Comparison of ENCODE assay signal across 9 cellular contexts in genomic region chr1:30743584-30744059, GRCh38. TPM values are rescaled to one million over a fixed set of nuclear protein-coding genes. Genes with fewer than 3 reads are reported as not detected.
DNase-seq lines count a peak whose midpoint lies in the region; ATAC-seq, FAIRE-seq and TF ChIP-seq lines count a peak whose summit lies in the region.
"Had no signal": no experiment of that assay in that cellular context is flagged by ENCODE, and none has a peak within 500 bp of the region (broad histone marks: within the 10 kb centered on the region; RNA-seq: fewer than 3 reads in every experiment).

No MANE protein-coding gene starts in this region.

- no peaks in the 10 kb centered on the region for H3K27me3 ChIP-seq in WERI-Rb-1 (ENCODE audit: insufficient read depth, low read depth, severe bottlenecking)
- H3K27me3 ChIP-seq in endothelial cell of umbilical vein (ENCODE audit: control insufficient read depth in 2 of 2, insufficient read depth in 2 of 2, low read length in 2 of 2): no peaks in the 10 kb centered on the region
- H3K27me3 ChIP-seq in upper lobe of right lung: no peaks in the 10 kb centered on the region
- no peaks in the 10 kb centered on the region for H3K27me3 ChIP-seq in BE2C

- no peak overlapping the region for H2AFZ ChIP-seq in endothelial cell of umbilical vein (ENCODE audit: low read depth, low read length)

- TF ChIP-seq CTCF in WERI-Rb-1 (IDR thresholded peaks at IDR 0.05; ENCODE audit: low read depth, low read length) (no peak), endothelial cell of umbilical vein (IDR thresholded peaks at IDR 0.05; ENCODE audit: extremely low read depth in 1 of 2, insufficient read depth in 1 of 2, low read depth in 1 of 2, low read length in 2 of 2) (no peak), upper lobe of right lung (IDR thresholded peaks at IDR 0.05) (no peak), BE2C (IDR thresholded peaks at IDR 0.05; ENCODE audit: low read depth, low read length) (no peak)

- ATAC-seq in HG03520 (IDR thresholded peaks at IDR 0.05; ENCODE audit: unreplicated experiment) (peak; percentile 30), upper lobe of right lung (peak; percentile 53)

- H3K4me2 ChIP-seq in endothelial cell of umbilical vein (ENCODE audit: insufficient read depth, low read length): no peak overlapping the region

- H3K4me3 ChIP-seq in WERI-Rb-1 (ENCODE audit: low read depth, low read length) (no peak overlapping the region), endothelial cell of umbilical vein (replicated peaks in 1 of 3; ENCODE audit: insufficient read depth in 1 of 3, low read depth in 1 of 3, low read length in 3 of 3) (no peak overlapping the region), upper lobe of right lung (no peak overlapping the region), BE2C (ENCODE audit: low read depth, low read length) (no peak overlapping the region)

- peak; percentile 57 for DNase-seq in DMS53 (lab: John Stamatoyannopoulos, UW)
- no peak for DNase-seq in DMS53 treated with DMSO at 0.1 percent for 48 hours (lab: John Stamatoyannopoulos, UW; ENCODE audit: unreplicated experiment)
- DNase-seq in WERI-Rb-1: peak; percentile 67
- DNase-seq in endothelial cell of umbilical vein (ENCODE audit: low read depth, low spot score): peak; percentile 17
- no peak for DNase-seq in upper lobe of right lung
- DNase-seq in BE2C: no peak
- no peak for DNase-seq in NCI-H345 (lab: John Stamatoyannopoulos, UW)

- H3K9me1 ChIP-seq in endothelial cell of umbilical vein (replicated peaks; ENCODE audit: control insufficient read depth, extremely low read depth, insufficient read depth, low read length): no peaks in the 10 kb centered on the region

- POLR2A ChIA-PET in endothelial cell of umbilical vein (lab: Charles Lee): interaction anchor here (0.6 to 0.7 kb wide), 2 partner anchors 141 to 629 kb away, joined by 4 to 8 read pairs; partner anchors contain the start of gene FABP3

- no peak for TF ChIP-seq POLR2A in endothelial cell of umbilical vein (IDR thresholded peaks at IDR 0.05; ENCODE audit: low read depth, low read length)

- no TSS peak for BruUV-seq in endothelial cell of umbilical vein (replicated peaks; lab: Mats Ljungman, UMichigan)

- H3K9me3 ChIP-seq in WERI-Rb-1 (ENCODE audit: severe bottlenecking) (no peaks in the 10 kb centered on the region), endothelial cell of umbilical vein (replicated peaks; ENCODE audit: control insufficient read depth, insufficient read depth, low read length) (no peaks in the 10 kb centered on the region), upper lobe of right lung (no peaks in the 10 kb centered on the region), BE2C (no peaks in the 10 kb centered on the region)

- dilution Hi-C loops in endothelial cell of umbilical vein (cut with MboI; ENCODE audit: extremely low pct_ligation_motif_present, low sequenced_read_pairs): no loop called here

- CTCF ChIA-PET in endothelial cell of umbilical vein (lab: Charles Lee): interaction anchor here (2.2 to 2.3 kb wide), 3 partner anchors 14 to 36 kb away, joined by 10 to 12 read pairs (median 12); partner anchors contain the start of gene LAPTM5

- H3K4me1 ChIP-seq in endothelial cell of umbilical vein (ENCODE audit: control insufficient read depth, extremely low read depth, insufficient read depth, low read length) (peaks cover 16% of the 10 kb centered on the region), upper lobe of right lung (peaks cover 48% of the 10 kb centered on the region), BE2C (no peaks in the 10 kb centered on the region)

- H3K79me2 ChIP-seq in endothelial cell of umbilical vein (ENCODE audit: control insufficient read depth, insufficient read depth, low read length): no peaks in the 10 kb centered on the region

- H4K20me1 ChIP-seq in endothelial cell of umbilical vein (replicated peaks; ENCODE audit: control insufficient read depth, extremely low read depth, insufficient read depth, low read length): no peaks in the 10 kb centered on the region

- intact Hi-C loops in endothelial cell of umbilical vein (cut with micrococcal nuclease): loop anchor here (1.0 kb wide), 1 partner anchor 20 kb away; no protein-coding TSS in a partner anchor
- intact Hi-C loops in upper lobe of right lung (cut with DNase I): no loop called here

- no peaks in the 10 kb centered on the region for H3K36me3 ChIP-seq in WERI-Rb-1
- H3K36me3 ChIP-seq in endothelial cell of umbilical vein (ENCODE audit: control insufficient read depth in 2 of 2, extremely low read depth in 1 of 2, insufficient read depth in 2 of 2, low read length in 2 of 2): peaks cover 0 to 2% of the 10 kb centered on the region in 2 experiments
- H3K36me3 ChIP-seq in upper lobe of right lung: peaks cover 11% of the 10 kb centered on the region
- no peaks in the 10 kb centered on the region for H3K36me3 ChIP-seq in BE2C

- no peak overlapping the region for H3K9ac ChIP-seq in endothelial cell of umbilical vein (replicated peaks; ENCODE audit: extremely low read depth, insufficient read depth, low read length)

- H3K27ac ChIP-seq in WERI-Rb-1 (peak overlapping the region; percentile 30), endothelial cell of umbilical vein (ENCODE audit: insufficient read depth, low read depth, low read length) (no peak overlapping the region), upper lobe of right lung (no peak overlapping the region)
- H3K27ac ChIP-seq: 22Rv1 had no signal

- FAIRE-seq in endothelial cell of umbilical vein (lab: Jason Lieb, UNC): peak; percentile 76

TF ChIP-seq in endothelial cell of umbilical vein, 7 proteins besides CTCF, POLR2A, EP300 and RAD21:
- TF ChIP-seq FOS (IDR thresholded peaks at IDR 0.05; ENCODE audit: borderline replicate concordance, insufficient read depth, low read length): no peak
- TF ChIP-seq MYC (IDR thresholded peaks at IDR 0.05; ENCODE audit: low read depth, low read length): no peak
- no peak for TF ChIP-seq EZH2 (IDR thresholded peaks at IDR 0.05; ENCODE audit: borderline replicate concordance, low read depth, low read length, severe bottlenecking)
- TF ChIP-seq MAX (IDR thresholded peaks at IDR 0.05; ENCODE audit: insufficient read depth, insufficient read length): no peak
- TF ChIP-seq GATA2 (IDR thresholded peaks at IDR 0.05; ENCODE audit: insufficient read depth, insufficient read length, low read depth, low read length): no peak
- TF ChIP-seq POLR2AphosphoS5 (IDR thresholded peaks at IDR 0.05; ENCODE audit: insufficient read depth, low read depth, low read length): no peak
- TF ChIP-seq JUN (IDR thresholded peaks at IDR 0.05; ENCODE audit: borderline replicate concordance, insufficient read depth, insufficient read length, low read depth): no peak

RNA-seq across cellular contexts. Expression of gene LAPTM5, which starts 14.0 kb away (rescaled TPM):
- 73.0 and 95.2 TPM in 2 replicates for total RNA-seq in endothelial cell of umbilical vein
- 83.4 and 98.9 TPM in 2 replicates for polyA plus RNA-seq in endothelial cell of umbilical vein
- polyA plus RNA-seq in endothelial cell of umbilical vein (2011; cell fraction: cytosol; rRNA removed): 72.2 and 80.1 TPM in 2 replicates
- 31.8 and 35.0 TPM in 2 replicates for polyA plus RNA-seq in endothelial cell of umbilical vein (2011; cell fraction: nucleus; rRNA removed)
- 72.6 and 111 TPM in 2 replicates for polyA plus RNA-seq in endothelial cell of umbilical vein (2012)
- polyA minus RNA-seq in endothelial cell of umbilical vein: 112 and 124 TPM in 2 replicates
- not detected for polyA minus RNA-seq in endothelial cell of umbilical vein (2011; cell fraction: cytosol; rRNA and poly(A)+ RNA removed)
- polyA minus RNA-seq in endothelial cell of umbilical vein (2011; cell fraction: nucleus; rRNA and poly(A)+ RNA removed): 12.2 and 16.6 TPM in 2 replicates
- total RNA-seq in upper lobe of right lung: 424 TPM
- 0.77 TPM for polyA plus RNA-seq in BE2C (2012; ENCODE audit: insufficient read depth, insufficient read length, low read depth)

RNA-seq across cellular contexts. Expression of gene MATN1, which starts 20.2 kb away (rescaled TPM):
- total RNA-seq in endothelial cell of umbilical vein (0.29 TPM in 1 of 2 replicates, not detected in the other), upper lobe of right lung (not detected)
- 0.13 and 0.36 TPM in 2 replicates for polyA plus RNA-seq in endothelial cell of umbilical vein
- 0.03 and 0.04 TPM in 2 replicates for polyA plus RNA-seq in endothelial cell of umbilical vein (2011; cell fraction: cytosol; rRNA removed)
- polyA plus RNA-seq in endothelial cell of umbilical vein (2011; cell fraction: nucleus; rRNA removed): 0.41 and 0.69 TPM in 2 replicates
- polyA plus RNA-seq in endothelial cell of umbilical vein (2012): 0.16 TPM in 1 of 2 replicates, not detected in the other
- 0.19 and 0.51 TPM in 2 replicates for polyA minus RNA-seq in endothelial cell of umbilical vein
- not detected for polyA minus RNA-seq in endothelial cell of umbilical vein (2011; cell fraction: cytosol; rRNA and poly(A)+ RNA removed)
- not detected in 2 replicates for polyA minus RNA-seq in endothelial cell of umbilical vein (2011; cell fraction: nucleus; rRNA and poly(A)+ RNA removed)
- not detected for polyA plus RNA-seq in BE2C (2012; ENCODE audit: insufficient read depth, insufficient read length, low read depth)

Comparison
In these comparisons a context has a peak if more than half of its experiments do, and no peak if none do; other contexts are left out.
1. DNase-seq: peak in DMS53 (single experiment), WERI-Rb-1 (single experiment) and endothelial cell of umbilical vein (single experiment); none in DMS53 treated with DMSO at 0.1 percent for 48 hours (single experiment), upper lobe of right lung (single experiment), BE2C (single experiment) and NCI-H345 (single experiment).